In genomic region chr3:178231645-178232044, GRCh38 we compare ENCODE assay signal across 16 cellular contexts.
DNase-seq lines count a peak whose midpoint lies in the region; ATAC-seq, FAIRE-seq and TF ChIP-seq lines count a peak whose summit lies in the region.
"Had no signal": no experiment of that assay in that cellular context is flagged by ENCODE, and none has a peak within 500 bp of the region (broad histone marks: within the 10 kb centered on the region; RNA-seq: fewer than 3 reads in every experiment).

No MANE protein-coding gene starts in this region.

- H3K27ac ChIP-seq in Peyer's patch = no peak overlapping the region
- H3K27ac ChIP-seq: 22Rv1, C4-2B, KMS-11 had no signal

- no peak for TF ChIP-seq POLR2A in Peyer's patch (IDR thresholded peaks at IDR 0.05)

- FAIRE-seq in bronchial epithelial cell (lab: Jason Lieb, UNC) = no peak
- FAIRE-seq: HepG2 had no signal

- no peak for ATAC-seq in effector memory CD8-positive, alpha-beta T cell (replicated peaks)
- ATAC-seq: HepG2 had no signal

- TF ChIP-seq CTCF in bronchial epithelial cell (IDR thresholded peaks at IDR 0.05; ENCODE audit: insufficient read depth, low read length, severe bottlenecking) (no peak), Peyer's patch (IDR thresholded peaks at IDR 0.05) (no peak)

- H3K36me3 ChIP-seq in bronchial epithelial cell (ENCODE audit: control insufficient read depth, insufficient read depth, low read length) (no peaks in the 10 kb centered on the region), Peyer's patch (no peaks in the 10 kb centered on the region)
- H3K36me3 ChIP-seq: HAP-1 had no signal

- H3K9me3 ChIP-seq in Peyer's patch = no peaks in the 10 kb centered on the region
- H3K9me3 ChIP-seq: Caco-2, HAP-1 had no signal

- H3K9me3 Mint-ChIP-seq in effector memory CD8-positive, alpha-beta T cell = no peaks in the 10 kb centered on the region

- H3K27me3 Mint-ChIP-seq in effector memory CD8-positive, alpha-beta T cell = peaks cover 2 to 12% of the 10 kb centered on the region in 2 donors
- H3K27me3 Mint-ChIP-seq: CD4-positive, alpha-beta T cell had no signal

- H3K27me3 ChIP-seq in bronchial epithelial cell (ENCODE audit: control insufficient read depth, insufficient read depth, low read length) = no peaks in the 10 kb centered on the region
- H3K27me3 ChIP-seq in Peyer's patch = no peaks in the 10 kb centered on the region

- no peaks in the 10 kb centered on the region for H3K4me1 Mint-ChIP-seq in effector memory CD8-positive, alpha-beta T cell (ENCODE audit: low read depth in 2 of 2)

- no peaks in the 10 kb centered on the region for H3K36me3 Mint-ChIP-seq in effector memory CD8-positive, alpha-beta T cell (ENCODE audit: insufficient read depth)

- no peak overlapping the region for H3K27ac Mint-ChIP-seq in effector memory CD8-positive, alpha-beta T cell
- H3K27ac Mint-ChIP-seq: CD4-positive, alpha-beta T cell had no signal

- no peaks in the 10 kb centered on the region for H3K4me1 ChIP-seq in Peyer's patch
- H3K4me1 ChIP-seq: Caco-2, HAP-1 had no signal

- H3K4me3 ChIP-seq in bronchial epithelial cell (ENCODE audit: low read depth, low read length) (no peak overlapping the region), Peyer's patch (no peak overlapping the region)
- H3K4me3 ChIP-seq: HAP-1 had no signal

- DNase-seq in AG08395 (ENCODE audit: low spot score) = peak; percentile 2
- DNase-seq in GM03348 (ENCODE audit: low spot score) = peak; percentile 27
- peak; percentile 10 for DNase-seq in bronchial epithelial cell (ENCODE audit: low read depth)
- DNase-seq in iris pigment epithelial cell (ENCODE audit: low read depth) = peak; percentile 48
- no peak for DNase-seq in NCI-H510A treated with DMSO at 0.1 percent for 48 hours (lab: John Stamatoyannopoulos, UW)
- no peak for DNase-seq in Peyer's patch
- DNase-seq in effector memory CD8-positive, alpha-beta T cell = no peak
- DNase-seq: AML-193; Caco-2; CD4-positive, alpha-beta T cell; GDM1 had no signal

- no peak overlapping the region for H3K4me3 Mint-ChIP-seq in effector memory CD8-positive, alpha-beta T cell
- H3K4me3 Mint-ChIP-seq: CD4-positive, alpha-beta T cell had no signal

Comparison
In these comparisons a context has a peak if more than half of its experiments do, and no peak if none do; other contexts are left out.
1. DNase-seq: peak in AG08395 (single experiment), GM03348 (single experiment), bronchial epithelial cell (single experiment) and iris pigment epithelial cell (single experiment); none in NCI-H510A treated with DMSO at 0.1 percent for 48 hours (single experiment), Peyer's patch (0 of 3) and effector memory CD8-positive, alpha-beta T cell (0 of 3).